In genomic region chr1:98057236-98057635, GRCh38 we compare ENCODE assay signal across 17 cellular contexts.
DNase-seq lines count a peak whose midpoint lies in the region; ATAC-seq, FAIRE-seq and TF ChIP-seq lines count a peak whose summit lies in the region.
"Had no signal": no experiment of that assay in that cellular context is flagged by ENCODE, and none has a peak within 500 bp of the region (broad histone marks: within the 10 kb centered on the region; RNA-seq: fewer than 3 reads in every experiment).

No MANE protein-coding gene starts in this region.

- peak; percentile 66 for FAIRE-seq in H54 (lab: Jason Lieb, UNC)
- FAIRE-seq: A204.1, GM12878, GM19239, H1, K562 had no signal

- no peak for TF ChIP-seq POLR2A in H54 (IDR thresholded peaks at IDR 0.05; ENCODE audit: low read depth, low read length)

- H3K4me1 ChIP-seq in foreskin keratinocyte: peaks cover 5% of the 10 kb centered on the region
- H3K4me1 ChIP-seq: BLaER1 had no signal

- no peak for TF ChIP-seq CTCF in foreskin keratinocyte (conservative IDR thresholded peaks at IDR 0.05)

- ATAC-seq in GM18909 (IDR thresholded peaks at IDR 0.05; ENCODE audit: poor library complexity, unreplicated experiment) (no peak), foreskin keratinocyte (no peak)
- ATAC-seq: GM12878, K562 had no signal

- DNase-seq in H54 (ENCODE audit: insufficient read length, low spot score) (no peak), astrocyte of the hippocampus (ENCODE audit: low read depth, low spot score) (peak; percentile 19), medulla oblongata (ENCODE audit: extremely low spot score) (peak; percentile 78), superior temporal gyrus (ENCODE audit: extremely low spot score) (peak; percentile 89), foreskin keratinocyte (no peak), NCI-H146 (lab: John Stamatoyannopoulos, UW) (no peak)
- DNase-seq: ACHN; CD4-positive, alpha-beta memory T cell; DND-41; EL had no signal

- H3K27me3 ChIP-seq in foreskin keratinocyte: no peaks in the 10 kb centered on the region

- no peak overlapping the region for H3K27ac ChIP-seq in foreskin keratinocyte
- H3K27ac ChIP-seq: BLaER1 had no signal

Comparison
In these comparisons a context has a peak if more than half of its experiments do, and no peak if none do; other contexts are left out.
1. DNase-seq: peak in astrocyte of the hippocampus (single experiment), medulla oblongata (single experiment) and superior temporal gyrus (single experiment); none in H54 (single experiment), foreskin keratinocyte (0 of 2) and NCI-H146 (single experiment).